ENCODE assay signal across 8 cellular contexts in genomic region chr1:47332779-47333577, GRCh38. TPM values are rescaled to one million over a fixed set of nuclear protein-coding genes. Genes with fewer than 3 reads are reported as not detected.
A peak's percentile ranks its signal among the peaks of the same experiment; 100 is the strongest.
DNase-seq lines count a peak whose midpoint lies in the region; ATAC-seq, FAIRE-seq and TF ChIP-seq lines count a peak whose summit lies in the region.

No MANE protein-coding gene starts in this region.

- H3K27ac ChIP-seq in A549 = peak overlapping the region; percentile 90 to 99
- peak overlapping the region; percentile 97 to 98 for H3K27ac ChIP-seq in coronary artery

- WGBS in A549 (ENCODE audit: missing lambda C conversion rate) = 34% methylated on average over 19 of the region's 19 CpGs

- no peak for TF ChIP-seq RAD21 in A549 (conservative IDR thresholded peaks at IDR 0.05 in 1 of 2, IDR thresholded peaks at IDR 0.05 in 1 of 2)

- CTCF ChIA-PET in A549 (lab: Yijun Ruan, JAX) = interaction anchor here (0.7 to 1.1 kb wide), 2 partner anchors 18 to 91 kb away, joined by 3 to 4 read pairs; partner anchors contain the start of gene STIL

- H3K4me2 ChIP-seq in A549 = peak overlapping the region; percentile 86

- no peak for DNase-seq in A549 (ENCODE audit: low read depth in 1 of 2, low spot score in 1 of 2)
- no peak for DNase-seq in Jurkat, Clone E6-1 (ENCODE audit: low read depth, low spot score)
- no peak for DNase-seq in coronary artery (ENCODE audit: low spot score)
- DNase-seq in NCI-H526 treated with DMSO at 0.1 percent for 48 hours (lab: John Stamatoyannopoulos, UW) = no peak
- no peak for DNase-seq in HTR-8/SVneo (ENCODE audit: insufficient read length, low spot score)

- peak overlapping the region; percentile 98 for H3K9ac ChIP-seq in mucosa of stomach (ENCODE audit: low read length)

- POLR2A ChIA-PET in A549 (lab: Yijun Ruan, JAX) = interaction anchor here (0.6 to 2.3 kb wide), 5 partner anchors 8 to 154 kb away, joined by 3 to 27 read pairs (median 4); partner anchors contain the start of genes FOXD2 and STIL

- no peaks in the 10 kb centered on the region for H3K27me3 ChIP-seq in mucosa of stomach (ENCODE audit: control insufficient read depth, insufficient read depth, low read length)

- no peak for TF ChIP-seq POLR2A in A549 (IDR thresholded peaks at IDR 0.05; ENCODE audit: low read length)

- no peak for TF ChIP-seq CTCF in A549 (IDR thresholded peaks at IDR 0.05)
- TF ChIP-seq CTCF in coronary artery (IDR thresholded peaks at IDR 0.05) = no peak

- H3K36me3 ChIP-seq in mucosa of stomach (ENCODE audit: control insufficient read depth, insufficient read depth, low read length) = no peaks in the 10 kb centered on the region

- no peaks in the 10 kb centered on the region for H3K9me3 ChIP-seq in A549
- no peaks in the 10 kb centered on the region for H3K9me3 ChIP-seq in mucosa of stomach (ENCODE audit: control insufficient read depth, low read length)

- TF ChIP-seq EP300 in A549 (IDR thresholded peaks at IDR 0.05) = no peak

- H3K4me1 ChIP-seq in A549 (peaks cover 22% of the 10 kb centered on the region), mucosa of stomach (ENCODE audit: control insufficient read depth, insufficient read depth, low read length) (peaks cover 14% of the 10 kb centered on the region)

- ATAC-seq in A549 (no peak), GM21423 (IDR thresholded peaks at IDR 0.05; ENCODE audit: unreplicated experiment) (no peak), HG02759 (IDR thresholded peaks at IDR 0.05; ENCODE audit: unreplicated experiment) (no peak)

- H3K4me3 ChIP-seq in A549 (peak overlapping the region; percentile 79), coronary artery (peak overlapping the region; percentile 92), mucosa of stomach (ENCODE audit: low read length) (peak overlapping the region; percentile 86)
- H3K4me3 ChIP-seq in Jurkat, Clone E6-1 (ENCODE audit: low read length) = peak overlapping the region; percentile 85

- FAIRE-seq in A549 (lab: Jason Lieb, UNC) (no peak), HTR-8/SVneo (lab: Jason Lieb, UNC) (no peak)

TF ChIP-seq in A549, 52 proteins besides CTCF, POLR2A, EP300 and RAD21:
- TF ChIP-seq EHF (CRISPR knock-in tag; IDR thresholded peaks at IDR 0.05) (no peak), NPAS2 (CRISPR knock-in tag; IDR thresholded peaks at IDR 0.05; ENCODE audit: borderline replicate concordance) (no peak), RARB (CRISPR knock-in tag; IDR thresholded peaks at IDR 0.05) (no peak), HMGXB4 (CRISPR knock-in tag; IDR thresholded peaks at IDR 0.05; ENCODE audit: borderline replicate concordance) (no peak), SREBF2 (IDR thresholded peaks at IDR 0.05) (no peak), NR3C1 (IDR thresholded peaks at IDR 0.05) (no peak), MAX (IDR thresholded peaks at IDR 0.05) (no peak), E2F6 (IDR thresholded peaks at IDR 0.05; ENCODE audit: borderline replicate concordance, low read depth) (no peak), HES2 (IDR thresholded peaks at IDR 0.05) (no peak), CHD2 (IDR thresholded peaks at IDR 0.05; ENCODE audit: low read length, partially characterized antibody) (no peak)

RNA-seq across cellular contexts. Expression of gene CMPK1, which starts 0.6 kb away (rescaled TPM):
- polyA plus RNA-seq in A549 (2011; rRNA removed) (61.9 and 103 TPM in 2 replicates), A549 (2017; fragmentation: RNase III; extraction: RNeasy Plus Mini Kit Qiagen cat#74134 plus additional on column Dnase treatment) (84.7 to 89.8 TPM (median 89.3 TPM) in 3 replicates)
- polyA plus RNA-seq in A549 (2012; cell fraction: cytosol; rRNA removed) = 15.4 and 17.1 TPM in 2 replicates
- 5.5 and 6.7 TPM in 2 replicates for polyA plus RNA-seq in A549 (2012; cell fraction: nucleus; rRNA removed)
- 10.7 and 11.0 TPM in 2 replicates for polyA minus RNA-seq in A549 (2011; rRNA and poly(A)+ RNA removed)
- 68.3 TPM for polyA plus RNA-seq in Jurkat, Clone E6-1 (2012; ENCODE audit: insufficient read depth, insufficient read length)

RNA-seq across cellular contexts. Expression of gene STIL, which starts 19.0 kb away (rescaled TPM):
- polyA plus RNA-seq in A549 (2011; rRNA removed) = 19.5 and 21.7 TPM in 2 replicates
- 7.2 and 8.2 TPM in 2 replicates for polyA plus RNA-seq in A549 (2012; cell fraction: cytosol; rRNA removed)
- 6.4 and 9.1 TPM in 2 replicates for polyA plus RNA-seq in A549 (2012; cell fraction: nucleus; rRNA removed)
- 10.1 to 10.7 TPM (median 10.2 TPM) in 3 replicates for polyA plus RNA-seq in A549 (2017; fragmentation: RNase III; extraction: RNeasy Plus Mini Kit Qiagen cat#74134 plus additional on column Dnase treatment)
- polyA minus RNA-seq in A549 (2011; rRNA and poly(A)+ RNA removed) = 16.9 and 24.2 TPM in 2 replicates
- polyA plus RNA-seq in Jurkat, Clone E6-1 (2012; ENCODE audit: insufficient read depth, insufficient read length) = 25.8 TPM
